ENCODE assay signal across 8 cellular contexts in genomic region chr17:39618252-39618913, GRCh38. TPM values are rescaled to one million over a fixed set of nuclear protein-coding genes. Genes with fewer than 3 reads are reported as not detected.
DNase-seq lines count a peak whose midpoint lies in the region; ATAC-seq and TF ChIP-seq lines count a peak whose summit lies in the region.

No MANE protein-coding gene starts in this region.

- no peaks in the 10 kb centered on the region for H3K9me2 ChIP-seq in SK-N-SH

- POLR2A ChIA-PET in SK-N-SH (lab: Yijun Ruan, JAX): interaction anchor here (0.5 to 0.9 kb wide), 2 partner anchors 52 to 100 kb away, joined by 3 to 4 read pairs; no protein-coding TSS in a partner anchor

- TF ChIP-seq EP300 in SK-N-SH (IDR thresholded peaks at IDR 0.05; ENCODE audit: borderline replicate concordance in 1 of 2, low read depth in 1 of 2, low read length in 1 of 2) (no peak), sigmoid colon (IDR thresholded peaks at IDR 0.05) (no peak)

- no peaks in the 10 kb centered on the region for H3K9me3 Mint-ChIP-seq in activated naive CD4-positive, alpha-beta T cell treated with anti-CD3 and anti-CD28 coated beads, Interleukin-2, amount 10 ng/mL, durations not matched to agents 7 days and 5 days

- H3K4me1 Mint-ChIP-seq in activated naive CD4-positive, alpha-beta T cell treated with anti-CD3 and anti-CD28 coated beads, Interleukin-2, amount 10 ng/mL, durations not matched to agents 7 days and 5 days: peaks cover 19% of the 10 kb centered on the region

- H3K27ac Mint-ChIP-seq in activated naive CD4-positive, alpha-beta T cell treated with anti-CD3 and anti-CD28 coated beads, Interleukin-2, amount 10 ng/mL, durations not matched to agents 7 days and 5 days: peak overlapping the region; percentile 62

- H3K4me3 Mint-ChIP-seq in activated naive CD4-positive, alpha-beta T cell treated with anti-CD3 and anti-CD28 coated beads, Interleukin-2, amount 10 ng/mL, durations not matched to agents 7 days and 5 days: peak overlapping the region; percentile 78

- CTCF ChIA-PET in activated naive CD4-positive, alpha-beta T cell treated with anti-CD3 and anti-CD28 coated beads, Interleukin-2, amount 10 ng/mL, durations not matched to agents 7 days and 5 days (lab: Charles Lee): interaction anchor here (1.6 to 8.7 kb wide), 3 partner anchors 10 to 28 kb away, joined by 4 to 200 read pairs (median 7); no protein-coding TSS in a partner anchor
- CTCF ChIA-PET in SK-N-SH (lab: Yijun Ruan, JAX): interaction anchor here (0.7 to 14.5 kb wide), 11 partner anchors 10 to 138 kb away, joined by 3 to 483 read pairs (median 5); partner anchors contain the start of genes MIEN1, NEUROD2, PNMT and STARD3

- H3K9me3 ChIP-seq in SK-N-SH: no peaks in the 10 kb centered on the region
- no peaks in the 10 kb centered on the region for H3K9me3 ChIP-seq in sigmoid colon

- WGBS in SK-N-SH (ENCODE audit: low lambda C conversion rate): 7% methylated on average over 27 of the region's 33 CpGs
- 2 to 4% methylated on average over 33 of the region's 33 CpGs for WGBS in sigmoid colon, 2 donors

- H3K9ac ChIP-seq in SK-N-SH: peak overlapping the region; percentile 66; the same call in 1 of the 2 replicates

- H3K79me2 ChIP-seq in SK-N-SH (ENCODE audit: insufficient read depth): no peaks in the 10 kb centered on the region

- peaks cover 91% of the 10 kb centered on the region for H3K27me3 Mint-ChIP-seq in activated naive CD4-positive, alpha-beta T cell treated with anti-CD3 and anti-CD28 coated beads, Interleukin-2, amount 10 ng/mL, durations not matched to agents 7 days and 5 days

- H3K27ac ChIP-seq in SK-N-SH (ENCODE audit: low read depth in 2 of 2, low read length in 1 of 2) (0 out of 4 replicates have a peak overlapping the region, but pooled peaks of 1 of the 2 experiments have one; percentile 0), sigmoid colon (peak overlapping the region; percentile 60 to 77 (median 69))

- ATAC-seq in HG03432 (IDR thresholded peaks at IDR 0.05; ENCODE audit: unreplicated experiment) (no peak), HG02885 (IDR thresholded peaks at IDR 0.05; ENCODE audit: poor library complexity, unreplicated experiment) (no peak)

- TF ChIP-seq RAD21 in SK-N-SH (IDR thresholded peaks at IDR 0.05; ENCODE audit: low read length): no peak

- peaks cover 5% of the 10 kb centered on the region for H3F3A ChIP-seq in SK-N-SH (replicated peaks; ENCODE audit: insufficient read depth)

- TF ChIP-seq CTCF in SK-N-SH (IDR thresholded peaks at IDR 0.05): no peak
- TF ChIP-seq CTCF in fibroblast of the aortic adventitia (IDR thresholded peaks at IDR 0.05; ENCODE audit: insufficient read depth, low read length): no peak
- no peak for TF ChIP-seq CTCF in sigmoid colon (IDR thresholded peaks at IDR 0.05)

- H3K4me2 ChIP-seq in SK-N-SH: peak overlapping the region; percentile 82

- intact Hi-C loops in sigmoid colon (cut with DNase I): no loop called here

- H3K36me3 ChIP-seq in SK-N-SH (replicated peaks in 1 of 2; ENCODE audit: control insufficient read depth in 1 of 2, insufficient read depth in 2 of 2, low read length in 1 of 2) (no peaks in the 10 kb centered on the region), sigmoid colon (no peaks in the 10 kb centered on the region)

- H3K4me3 ChIP-seq in SK-N-SH (ENCODE audit: low read depth in 2 of 2, low read length in 1 of 2) (peak overlapping the region; percentile 42 to 67), fibroblast of the aortic adventitia (ENCODE audit: low read depth, low read length) (peak overlapping the region; percentile 64), sigmoid colon (peak overlapping the region; percentile 27 to 70 (median 58))

- no peak for DNase-seq in activated naive CD4-positive, alpha-beta T cell treated with anti-CD3 and anti-CD28 coated beads, Interleukin-2, amount 10 ng/mL, durations not matched to agents 7 days and 5 days
- no peak for DNase-seq in activated naive CD4-positive, alpha-beta T cell treated with Interleukin-2 at 50 U/mL for 16 hours
- DNase-seq in SK-N-SH (peak; percentile 64), fibroblast of the aortic adventitia (ENCODE audit: low read depth) (peak; percentile 9), sigmoid colon (no peak)
- no peak for DNase-seq in activated CD8-positive, alpha-beta memory T cell treated with anti-CD3 and anti-CD28 coated beads, Interleukin-2, amount 50 U/mL, for 4 hours

- no peaks in the 10 kb centered on the region for H3K36me3 Mint-ChIP-seq in activated naive CD4-positive, alpha-beta T cell treated with anti-CD3 and anti-CD28 coated beads, Interleukin-2, amount 10 ng/mL, durations not matched to agents 7 days and 5 days

- H4K20me1 ChIP-seq in SK-N-SH (ENCODE audit: insufficient read depth): 0 out of 2 replicates have a peak, but pooled peaks cover 4% of the 10 kb centered on the region

- TF ChIP-seq POLR2A in sigmoid colon (IDR thresholded peaks at IDR 0.05): no peak

- H2AFZ ChIP-seq in SK-N-SH (ENCODE audit: low read depth): peak overlapping the region; percentile 98

- H3K4me1 ChIP-seq in SK-N-SH (ENCODE audit: control insufficient read depth in 1 of 2, insufficient read depth in 2 of 2, low read depth in 1 of 2, low read length in 1 of 2) (peaks cover 0 to 15% of the 10 kb centered on the region in 2 experiments; a peak in 1 of 4 replicates), sigmoid colon (peaks cover 0 to 30% (median 25%) of the 10 kb centered on the region in 4 donors)

- no peaks in the 10 kb centered on the region; the same call in 1 of the 2 replicates for H3K27me3 ChIP-seq in SK-N-SH (ENCODE audit: insufficient read depth)
- peaks cover 0 to 18% (median 10%) of the 10 kb centered on the region in 3 donors for H3K27me3 ChIP-seq in sigmoid colon

TF ChIP-seq in SK-N-SH, 30 proteins besides CTCF, POLR2A, EP300 and RAD21:
- TF ChIP-seq GABPA (IDR thresholded peaks at IDR 0.05; ENCODE audit: low read depth) (no peak), SMC3 (IDR thresholded peaks at IDR 0.05; ENCODE audit: low read depth, low read length) (no peak), IRF3 (IDR thresholded peaks at IDR 0.05; ENCODE audit: low read depth, low read length) (no peak), NRF1 (IDR thresholded peaks at IDR 0.05; ENCODE audit: low read depth, low read length) (no peak), TAF1 (IDR thresholded peaks at IDR 0.05; ENCODE audit: borderline replicate concordance, low read depth, low read length) (no peak), MAX (IDR thresholded peaks at IDR 0.05; ENCODE audit: low read depth) (no peak)

RNA-seq across cellular contexts. Expression of gene PPP1R1B, which starts 8.4 kb away (rescaled TPM):
- polyA plus RNA-seq in SK-N-SH (2012; rRNA removed) (0.05 and 0.07 TPM in 2 replicates), sigmoid colon (100 to 1,000 TPM; 255 to 280 (median 273) TPM)
- 0.05 and 0.12 TPM in 2 replicates for polyA plus RNA-seq in SK-N-SH (2012; cell fraction: cytosol; rRNA removed)
- polyA plus RNA-seq in SK-N-SH (2012; cell fraction: nucleus; rRNA removed): not detected in 2 replicates
- total RNA-seq in fibroblast of the aortic adventitia (ENCODE audit: low replicate concordance) (4.1 and 9.0 TPM in 2 replicates), sigmoid colon (10 to 100 TPM in 1 of 4 donors, 1 to 10 TPM in 3; 4.2 to 12.1 (median 7.2) TPM)

RNA-seq across cellular contexts. Expression of gene NEUROD2, which starts 10.7 kb away (rescaled TPM):
- polyA plus RNA-seq in SK-N-SH (2012; rRNA removed): not detected in 2 replicates
- not detected in 2 replicates for polyA plus RNA-seq in SK-N-SH (2012; cell fraction: cytosol; rRNA removed)
- polyA plus RNA-seq in SK-N-SH (2012; cell fraction: nucleus; rRNA removed): 0.04 TPM in 1 of 2 replicates, not detected in the other
- not detected in 2 replicates for total RNA-seq in fibroblast of the aortic adventitia (ENCODE audit: low replicate concordance)
- under 1 TPM in 1 of 4 donors, not detected in 3; 0.33 TPM for total RNA-seq in sigmoid colon
- 1 to 10 TPM in 1 of 3 donors, under 1 TPM in 1, not detected in 1; 0.23 to 1.2 TPM for polyA plus RNA-seq in sigmoid colon

RNA-seq across cellular contexts. Expression of gene STARD3, which starts 18.6 kb away (rescaled TPM):
- polyA plus RNA-seq in SK-N-SH (2012; rRNA removed): 76.8 and 78.0 TPM in 2 replicates
- 32.5 and 44.3 TPM in 2 replicates for polyA plus RNA-seq in SK-N-SH (2012; cell fraction: cytosol; rRNA removed)
- 330 and 615 TPM in 2 replicates for polyA plus RNA-seq in SK-N-SH (2012; cell fraction: nucleus; rRNA removed)
- 18.6 and 20.8 TPM in 2 replicates for total RNA-seq in fibroblast of the aortic adventitia (ENCODE audit: low replicate concordance)
- total RNA-seq in sigmoid colon: 10 to 100 TPM; 35.3 to 44.1 (median 37.6) TPM
- polyA plus RNA-seq in sigmoid colon: 10 to 100 TPM; 21.0 to 59.2 (median 25.0) TPM

RNA-seq across cellular contexts. Expression of gene TCAP, which starts 46.8 kb away (rescaled TPM):
- polyA plus RNA-seq in SK-N-SH (2012; rRNA removed): 0.43 and 0.67 TPM in 2 replicates
- polyA plus RNA-seq in SK-N-SH (2012; cell fraction: cytosol; rRNA removed): 0.08 and 0.13 TPM in 2 replicates
- polyA plus RNA-seq in SK-N-SH (2012; cell fraction: nucleus; rRNA removed): 3.6 and 4.0 TPM in 2 replicates
- total RNA-seq in fibroblast of the aortic adventitia (ENCODE audit: low replicate concordance): 0.36 and 0.49 TPM in 2 replicates
- total RNA-seq in sigmoid colon: under 1 TPM in 3 of 4 donors, not detected in 1; 0.49 to 0.71 (median 0.68) TPM
- polyA plus RNA-seq in sigmoid colon: 1 to 10 TPM; 1.4 to 3.5 (median 3.0) TPM

RNA-seq across cellular contexts. Expression of gene PNMT, which starts 49.9 kb away (rescaled TPM):
- polyA plus RNA-seq in SK-N-SH (2012; rRNA removed): 0.05 and 0.07 TPM in 2 replicates
- 0.03 and 0.07 TPM in 2 replicates for polyA plus RNA-seq in SK-N-SH (2012; cell fraction: cytosol; rRNA removed)
- polyA plus RNA-seq in SK-N-SH (2012; cell fraction: nucleus; rRNA removed): 0.07 and 0.21 TPM in 2 replicates
- total RNA-seq in fibroblast of the aortic adventitia (ENCODE audit: low replicate concordance): not detected in 2 replicates
- 1 to 10 TPM; 2.8 to 5.4 (median 5.1) TPM for total RNA-seq in sigmoid colon
- 1 to 10 TPM; 1.2 to 2.4 (median 1.8) TPM for polyA plus RNA-seq in sigmoid colon

Comparison
In these comparisons a context has a peak if more than half of its experiments do, and no peak if none do; other contexts are left out.
1. DNase-seq: peak in SK-N-SH (single experiment) and fibroblast of the aortic adventitia (single experiment); none in activated naive CD4-positive, alpha-beta T cell treated with anti-CD3 and anti-CD28 coated beads, Interleukin-2, amount 10 ng/mL, durations not matched to agents 7 days and 5 days (single experiment), activated naive CD4-positive, alpha-beta T cell treated with Interleukin-2 at 50 U/mL for 16 hours (single experiment), sigmoid colon (single experiment) and activated CD8-positive, alpha-beta memory T cell treated with anti-CD3 and anti-CD28 coated beads, Interleukin-2, amount 50 U/mL, for 4 hours (single experiment).
2. Peak in every context shown above with its lines, with median percentiles within 50 percentile points of each other: H3K4me3 ChIP-seq.